In the genomic region with DNA sequence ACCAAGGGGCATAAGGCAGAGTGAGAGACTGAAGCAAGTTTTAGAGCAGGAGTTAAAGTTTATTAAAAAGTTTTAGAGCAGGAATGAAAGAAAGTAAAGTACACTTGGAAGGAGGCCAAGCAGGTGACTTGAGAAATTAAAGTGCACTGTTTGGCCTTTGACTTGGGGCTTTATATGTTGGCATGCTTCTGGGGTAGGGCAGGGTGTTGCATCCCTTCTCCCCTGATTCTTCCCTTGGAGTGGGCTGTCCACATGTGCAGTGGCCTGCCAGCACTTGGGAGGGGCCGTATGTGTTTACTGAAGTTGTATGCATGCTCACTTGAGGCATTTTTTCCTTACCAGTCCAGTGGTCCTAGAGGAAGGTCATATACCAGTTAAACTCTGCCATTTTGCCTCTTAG, we compare ENCODE assay signal across 24 cellular contexts. TPM values are rescaled to one million over a fixed set of nuclear protein-coding genes. Genes with fewer than 3 reads are reported as not detected.
"Had no signal": no experiment of that assay in that cellular context is flagged by ENCODE, and none has a peak within 500 bp of the region (broad histone marks: within the 10 kb centered on the region; RNA-seq: fewer than 3 reads in every experiment).

No MANE protein-coding gene starts in this region.

- FAIRE-seq: keratinocyte had no signal

- H3K4me3 Mint-ChIP-seq: naive thymus-derived CD4-positive, alpha-beta T cell; natural killer cell treated with Interleukin-12 subunit alpha and Interleukin-12 subunit beta and Interleukin-15 and Interleukin-18, amount 100 ng/mL, for 72 hours; stimulated activated effector memory CD8-positive, alpha-beta T cell treated with anti-CD3 and anti-CD28 coated beads, Interleukin-12 subunit alpha, Interleukin-12 subunit beta, amount 100 ng/mL, for 72 hours; stimulated activated naive CD8-positive, alpha-beta T cell treated with anti-CD3 and anti-CD28 coated beads, Interleukin-15, Interleukin-2, amounts not matched to agents 100 ng/mL and 50 ng/mL, for 24 hours had no signal

- H3K4me1 ChIP-seq: heart right ventricle, left ventricle myocardium inferior, right atrium auricular region, spleen, suprapubic skin, tibial artery, upper lobe of left lung, vagina had no signal

- H3K36me3 Mint-ChIP-seq: naive thymus-derived CD4-positive, alpha-beta T cell; natural killer cell treated with Interleukin-12 subunit alpha and Interleukin-12 subunit beta and Interleukin-15 and Interleukin-18, amount 100 ng/mL, for 72 hours; stimulated activated effector memory CD8-positive, alpha-beta T cell treated with anti-CD3 and anti-CD28 coated beads, Interleukin-12 subunit alpha, Interleukin-12 subunit beta, amount 100 ng/mL, for 72 hours had no signal

- H3K27ac Mint-ChIP-seq: naive thymus-derived CD4-positive, alpha-beta T cell; natural killer cell treated with Interleukin-12 subunit alpha and Interleukin-12 subunit beta and Interleukin-15 and Interleukin-18, amount 100 ng/mL, for 72 hours; progenitor cell of endocrine pancreas; stimulated activated effector memory CD8-positive, alpha-beta T cell treated with anti-CD3 and anti-CD28 coated beads, Interleukin-12 subunit alpha, Interleukin-12 subunit beta, amount 100 ng/mL, for 72 hours; stimulated activated naive CD8-positive, alpha-beta T cell treated with anti-CD3 and anti-CD28 coated beads, Interleukin-15, Interleukin-2, amounts not matched to agents 100 ng/mL and 50 ng/mL, for 24 hours had no signal

- H3K36me3 ChIP-seq: heart right ventricle, left ventricle myocardium inferior, ovary, right atrium auricular region, spleen, suprapubic skin, thoracic aorta, tibial artery, upper lobe of left lung, vagina had no signal

- H3K9me3 Mint-ChIP-seq: naive thymus-derived CD4-positive, alpha-beta T cell; natural killer cell treated with Interleukin-12 subunit alpha and Interleukin-12 subunit beta and Interleukin-15 and Interleukin-18, amount 100 ng/mL, for 72 hours; stimulated activated effector memory CD8-positive, alpha-beta T cell treated with anti-CD3 and anti-CD28 coated beads, Interleukin-12 subunit alpha, Interleukin-12 subunit beta, amount 100 ng/mL, for 72 hours; stimulated activated naive CD8-positive, alpha-beta T cell treated with anti-CD3 and anti-CD28 coated beads, Interleukin-15, Interleukin-2, amounts not matched to agents 100 ng/mL and 50 ng/mL, for 24 hours had no signal

- H3K4me1 Mint-ChIP-seq: naive thymus-derived CD4-positive, alpha-beta T cell; stimulated activated effector memory CD8-positive, alpha-beta T cell treated with anti-CD3 and anti-CD28 coated beads, Interleukin-12 subunit alpha, Interleukin-12 subunit beta, amount 100 ng/mL, for 72 hours had no signal

- DNase-seq: heart right ventricle; left ventricle myocardium inferior; mesendoderm; midbrain; mucosa of descending colon; naive thymus-derived CD4-positive, alpha-beta T cell; ovary; spleen; stimulated activated CD4-positive, alpha-beta T cell treated with anti-CD3 and anti-CD28 coated beads, Interleukin-4, amount 100 ng/mL, for 24 hours; stimulated activated naive CD4-positive, alpha-beta T cell; tibial artery; upper lobe of left lung had no signal

- H3K27me3 Mint-ChIP-seq: progenitor cell of endocrine pancreas; stimulated activated naive CD8-positive, alpha-beta T cell treated with anti-CD3 and anti-CD28 coated beads, Interleukin-15, Interleukin-2, amounts not matched to agents 100 ng/mL and 50 ng/mL, for 24 hours had no signal

- H3K9me3 ChIP-seq: left ventricle myocardium inferior, mucosa of descending colon, ovary, suprapubic skin, thoracic aorta, upper lobe of left lung, vagina had no signal

- H3K27me3 ChIP-seq: hepatocyte, ovary, suprapubic skin, tibial artery, upper lobe of left lung, vagina had no signal

- H3K27ac ChIP-seq: heart right ventricle, hepatocyte, left ventricle myocardium inferior, ovary, right atrium auricular region, skin epidermis, spleen, suprapubic skin, thoracic aorta, tibial artery, upper lobe of left lung, vagina had no signal

- H3K4me3 ChIP-seq: heart right ventricle, hepatocyte, left ventricle myocardium inferior, lung, mucosa of descending colon, ovary, right atrium auricular region, skin epidermis, spleen, suprapubic skin, thoracic aorta, tibial artery, upper lobe of left lung, vagina had no signal

RNA-seq across cellular contexts. Expression of a gene that starts 35.3 kb away (rescaled TPM):
- total RNA-seq: natural killer cell treated with Interleukin-12 subunit alpha and Interleukin-12 subunit beta and Interleukin-15 and Interleukin-18, amount 100 ng/mL, for 72 hours had no signal
- polyA plus RNA-seq: naive thymus-derived CD4-positive, alpha-beta T cell had no signal
